12 cellular contexts compared by ENCODE assay signal in the genomic region with DNA sequence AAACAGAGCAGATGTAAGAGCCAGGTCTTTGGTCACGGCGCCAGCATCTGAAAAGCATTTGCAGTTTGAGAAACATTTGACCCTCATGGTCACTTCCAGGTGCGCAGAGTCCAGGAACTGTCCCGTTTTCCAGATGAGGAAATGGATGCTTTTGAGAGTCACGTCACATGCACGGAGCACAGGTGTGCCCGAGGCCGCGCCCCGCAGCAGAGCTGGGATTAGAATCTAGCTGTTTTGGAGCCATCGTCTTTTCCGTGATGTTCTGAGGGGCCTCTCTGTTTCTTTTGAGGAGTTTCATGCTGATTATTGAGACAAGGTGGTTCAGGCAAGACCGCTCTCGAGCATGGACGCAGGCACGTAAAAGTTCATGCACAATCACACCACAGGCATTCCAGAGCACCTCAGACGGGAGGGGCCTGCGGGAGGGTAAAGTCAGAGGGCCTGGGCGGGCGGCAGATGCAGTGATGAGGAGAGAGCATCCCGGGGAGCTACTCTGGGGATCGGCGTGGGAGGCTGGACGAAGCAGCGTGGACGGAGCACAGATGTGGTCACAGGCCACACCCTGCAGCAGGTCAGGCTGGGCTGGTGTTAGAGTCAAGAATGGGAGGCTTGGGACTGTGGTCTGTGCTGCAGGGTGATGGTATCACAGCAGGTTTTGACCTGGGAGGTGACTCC.
DNase-seq lines count a peak whose midpoint lies in the region; ATAC-seq, FAIRE-seq and TF ChIP-seq lines count a peak whose summit lies in the region.
"Had no signal": no experiment of that assay in that cellular context is flagged by ENCODE, and none has a peak within 500 bp of the region (broad histone marks: within the 10 kb centered on the region; RNA-seq: fewer than 3 reads in every experiment).

No MANE protein-coding gene starts in this region.

- intact Hi-C loops in CD4-positive, alpha-beta memory T cell (cut with micrococcal nuclease), result no loop called here
- intact Hi-C loops in left ventricle myocardium inferior (cut with micrococcal nuclease), result no loop called here
- intact Hi-C loops in sigmoid colon (cut with DNase I), result no loop called here

- H3K9ac ChIP-seq in endodermal cell (ENCODE audit: extremely low read depth, low read length, poor library complexity, severe bottlenecking), result no peak overlapping the region

- H3K9me3 Mint-ChIP-seq in T-helper 1 cell treated with Interleukin-12 subunit alpha and Interleukin-12 subunit beta and Interleukin-4 antibody, amounts not matched to agents 30 μg/mL and 1 μg/mL, for 36 hours, result peaks cover 11% of the 10 kb centered on the region
- H3K9me3 Mint-ChIP-seq in CD4-positive, alpha-beta memory T cell, result peaks cover 0 to 6% (median 1%) of the 10 kb centered on the region in 8 donors
- no peaks in the 10 kb centered on the region for H3K9me3 Mint-ChIP-seq in activated CD8-positive, alpha-beta T cell treated with anti-CD3 and anti-CD28 coated beads, Interleukin-2, amount 10 ng/mL, durations not matched to agents 7 days and 5 days (ENCODE audit: insufficient read depth)
- peaks cover 5% of the 10 kb centered on the region for H3K9me3 Mint-ChIP-seq in endodermal cell

- DNase-seq in T-helper 1 cell (no peak), left ventricle myocardium inferior (peak; percentile 13), sigmoid colon (peak; percentile 45), endodermal cell (no peak), GM12892 (ENCODE audit: insufficient read length) (no peak)
- no peak for DNase-seq in CD4-positive, alpha-beta memory T cell
- DNase-seq in activated CD8-positive, alpha-beta T cell treated with anti-CD3 and anti-CD28 coated beads, Interleukin-2, amount 10 ng/mL, durations not matched to agents 7 days and 5 days, result no peak
- DNase-seq: 8988T, GF-D8, MM.1S had no signal

- TF ChIP-seq EP300 in sigmoid colon (IDR thresholded peaks at IDR 0.05), result no peak

- peaks cover 43% of the 10 kb centered on the region for H3K4me1 Mint-ChIP-seq in T-helper 1 cell treated with Interleukin-12 subunit alpha and Interleukin-12 subunit beta and Interleukin-4 antibody, amounts not matched to agents 30 μg/mL and 1 μg/mL, for 36 hours (ENCODE audit: low read depth)
- peaks cover 11 to 48% (median 35%) of the 10 kb centered on the region in 4 donors for H3K4me1 Mint-ChIP-seq in CD4-positive, alpha-beta memory T cell
- H3K4me1 Mint-ChIP-seq in activated CD8-positive, alpha-beta T cell treated with anti-CD3 and anti-CD28 coated beads, Interleukin-2, amount 10 ng/mL, durations not matched to agents 7 days and 5 days (ENCODE audit: low read depth), result peaks cover 53% of the 10 kb centered on the region
- no peaks in the 10 kb centered on the region for H3K4me1 Mint-ChIP-seq in endodermal cell

- TF ChIP-seq POLR2A in sigmoid colon (IDR thresholded peaks at IDR 0.05), result no peak
- no peak for TF ChIP-seq POLR2A in GM12892 (IDR thresholded peaks at IDR 0.05; ENCODE audit: low read depth, low read length)

- no peaks in the 10 kb centered on the region for H3K36me3 ChIP-seq in CD4-positive, alpha-beta memory T cell (ENCODE audit: insufficient read depth, low read length)
- H3K36me3 ChIP-seq in left ventricle myocardium inferior (no peaks in the 10 kb centered on the region), sigmoid colon (no peaks in the 10 kb centered on the region), endodermal cell (ENCODE audit: control insufficient read depth, insufficient read depth, low read length) (no peaks in the 10 kb centered on the region)
- H3K36me3 ChIP-seq: adrenal gland had no signal

- no peaks in the 10 kb centered on the region for H3K9me3 ChIP-seq in CD4-positive, alpha-beta memory T cell (ENCODE audit: control insufficient read depth in 1 of 2, low read length in 2 of 2)
- no peaks in the 10 kb centered on the region for H3K9me3 ChIP-seq in left ventricle myocardium inferior (replicated peaks)
- H3K9me3 ChIP-seq in sigmoid colon, result no peaks in the 10 kb centered on the region
- H3K9me3 ChIP-seq in endodermal cell (ENCODE audit: control insufficient read depth, low read length), result peaks cover 5% of the 10 kb centered on the region
- H3K9me3 ChIP-seq: adrenal gland had no signal

- no peaks in the 10 kb centered on the region for H3K36me3 Mint-ChIP-seq in T-helper 1 cell treated with Interleukin-12 subunit alpha and Interleukin-12 subunit beta and Interleukin-4 antibody, amounts not matched to agents 30 μg/mL and 1 μg/mL, for 36 hours (ENCODE audit: low read depth)
- H3K36me3 Mint-ChIP-seq in CD4-positive, alpha-beta memory T cell, result no peaks in the 10 kb centered on the region
- peaks cover 3% of the 10 kb centered on the region for H3K36me3 Mint-ChIP-seq in activated CD8-positive, alpha-beta T cell treated with anti-CD3 and anti-CD28 coated beads, Interleukin-2, amount 10 ng/mL, durations not matched to agents 7 days and 5 days (ENCODE audit: low read depth)
- no peaks in the 10 kb centered on the region for H3K36me3 Mint-ChIP-seq in endodermal cell (ENCODE audit: low read depth)

- POLR2A ChIA-PET in CD4-positive, alpha-beta memory T cell (lab: Charles Lee; ENCODE audit: partially characterized antibody), result interaction anchor here (0.8 to 1.4 kb wide), 2 partner anchors 17 to 32 kb away, joined by 3 read pairs; no protein-coding TSS in a partner anchor
- POLR2A ChIA-PET in activated CD8-positive, alpha-beta T cell treated with anti-CD3 and anti-CD28 coated beads, Interleukin-2, amount 10 ng/mL, durations not matched to agents 7 days and 5 days (lab: Charles Lee), result no interaction called here

- CTCF ChIA-PET in CD4-positive, alpha-beta memory T cell (lab: Charles Lee; ENCODE audit: partially characterized antibody), result no interaction called here
- CTCF ChIA-PET in activated CD8-positive, alpha-beta T cell treated with anti-CD3 and anti-CD28 coated beads, Interleukin-2, amount 10 ng/mL, durations not matched to agents 7 days and 5 days (lab: Charles Lee), result interaction anchor here (2.2 kb wide), 1 partner anchor 278 kb away, joined by 9 read pairs; no protein-coding TSS in a partner anchor

- H3K4me1 ChIP-seq in CD4-positive, alpha-beta memory T cell (ENCODE audit: insufficient read depth, low read length), result peaks cover 42% of the 10 kb centered on the region
- H3K4me1 ChIP-seq in left ventricle myocardium inferior (peaks cover 54% of the 10 kb centered on the region), sigmoid colon (peaks cover 0 to 21% (median 16%) of the 10 kb centered on the region in 4 donors), endodermal cell (ENCODE audit: control insufficient read depth, insufficient read depth, low read length) (no peaks in the 10 kb centered on the region)
- H3K4me1 ChIP-seq: adrenal gland had no signal

- H3K4me3 ChIP-seq in CD4-positive, alpha-beta memory T cell (ENCODE audit: low read length in 2 of 2), result no peak overlapping the region
- H3K4me3 ChIP-seq in left ventricle myocardium inferior (no peak overlapping the region), sigmoid colon (no peak overlapping the region), endodermal cell (ENCODE audit: low read length) (no peak overlapping the region)
- H3K4me3 ChIP-seq: adrenal gland had no signal

- ATAC-seq in activated CD8-positive, alpha-beta T cell treated with anti-CD3 and anti-CD28 coated beads, Interleukin-2, amount 10 ng/mL, durations not matched to agents 7 days and 5 days, result no peak

- 27 to 81% methylated on average over 26 of the region's 26 CpGs for WGBS in sigmoid colon, 2 donors
- 91 to 93% methylated on average over 19 to 26 of the region's 26 CpGs for WGBS in endodermal cell (ENCODE audit: insufficient coverage in 1 of 2, insufficient read length in 1 of 2), 2 experiments

- no peak overlapping the region for H3K27ac ChIP-seq in CD4-positive, alpha-beta memory T cell (ENCODE audit: low read depth, low read length)
- H3K27ac ChIP-seq in left ventricle myocardium inferior (replicated peaks), result peak overlapping the region; percentile 95
- peak overlapping the region in 2 of 4 donors; percentile 72 to 74 for H3K27ac ChIP-seq in sigmoid colon
- no peak overlapping the region for H3K27ac ChIP-seq in endodermal cell (ENCODE audit: low read depth, low read length)

- no peak for FAIRE-seq in GM12892 (lab: Jason Lieb, UNC)

- no peaks in the 10 kb centered on the region for H3K27me3 Mint-ChIP-seq in T-helper 1 cell treated with Interleukin-12 subunit alpha and Interleukin-12 subunit beta and Interleukin-4 antibody, amounts not matched to agents 30 μg/mL and 1 μg/mL, for 36 hours (ENCODE audit: low read depth)
- H3K27me3 Mint-ChIP-seq in CD4-positive, alpha-beta memory T cell, result no peaks in the 10 kb centered on the region
- H3K27me3 Mint-ChIP-seq in activated CD8-positive, alpha-beta T cell treated with anti-CD3 and anti-CD28 coated beads, Interleukin-2, amount 10 ng/mL, durations not matched to agents 7 days and 5 days (ENCODE audit: low read depth), result peaks cover 2% of the 10 kb centered on the region
- H3K27me3 Mint-ChIP-seq in endodermal cell (ENCODE audit: insufficient read depth), result no peaks in the 10 kb centered on the region

- no peak for TF ChIP-seq CTCF in left ventricle myocardium inferior (IDR thresholded peaks at IDR 0.05; ENCODE audit: borderline replicate concordance)
- no peak for TF ChIP-seq CTCF in sigmoid colon (IDR thresholded peaks at IDR 0.05)
- no peak for TF ChIP-seq CTCF in endodermal cell (conservative IDR thresholded peaks at IDR 0.05)

- H3K4me3 Mint-ChIP-seq in T-helper 1 cell treated with Interleukin-12 subunit alpha and Interleukin-12 subunit beta and Interleukin-4 antibody, amounts not matched to agents 30 μg/mL and 1 μg/mL, for 36 hours, result no peak overlapping the region
- peak overlapping the region in 1 of 8 donors; percentile 48 for H3K4me3 Mint-ChIP-seq in CD4-positive, alpha-beta memory T cell
- no peak overlapping the region for H3K4me3 Mint-ChIP-seq in activated CD8-positive, alpha-beta T cell treated with anti-CD3 and anti-CD28 coated beads, Interleukin-2, amount 10 ng/mL, durations not matched to agents 7 days and 5 days
- H3K4me3 Mint-ChIP-seq in endodermal cell, result no peak overlapping the region

- H3K27ac Mint-ChIP-seq in T-helper 1 cell treated with Interleukin-12 subunit alpha and Interleukin-12 subunit beta and Interleukin-4 antibody, amounts not matched to agents 30 μg/mL and 1 μg/mL, for 36 hours, result peak overlapping the region; percentile 73
- peak overlapping the region in 4 of 7 donors; percentile 4 to 87 (median 26) for H3K27ac Mint-ChIP-seq in CD4-positive, alpha-beta memory T cell
- H3K27ac Mint-ChIP-seq in activated CD8-positive, alpha-beta T cell treated with anti-CD3 and anti-CD28 coated beads, Interleukin-2, amount 10 ng/mL, durations not matched to agents 7 days and 5 days, result no peak overlapping the region
- H3K27ac Mint-ChIP-seq in endodermal cell, result no peak overlapping the region

- H3K27me3 ChIP-seq in CD4-positive, alpha-beta memory T cell (ENCODE audit: insufficient read depth, low read length), result no peaks in the 10 kb centered on the region
- H3K27me3 ChIP-seq in left ventricle myocardium inferior (ENCODE audit: low read depth), result no peaks in the 10 kb centered on the region
- H3K27me3 ChIP-seq in sigmoid colon, result no peaks in the 10 kb centered on the region
- no peaks in the 10 kb centered on the region for H3K27me3 ChIP-seq in endodermal cell (ENCODE audit: control insufficient read depth, insufficient read depth, low read length, poor library complexity, severe bottlenecking)
- H3K27me3 ChIP-seq: adrenal gland had no signal

Comparison
In these comparisons a context has a peak if more than half of its experiments do, and no peak if none do; other contexts are left out.
1. H3K27ac Mint-ChIP-seq: peak in T-helper 1 cell treated with Interleukin-12 subunit alpha and Interleukin-12 subunit beta and Interleukin-4 antibody, amounts not matched to agents 30 μg/mL and 1 μg/mL, for 36 hours (single experiment) and CD4-positive, alpha-beta memory T cell (4 of 7); none in activated CD8-positive, alpha-beta T cell treated with anti-CD3 and anti-CD28 coated beads, Interleukin-2, amount 10 ng/mL, durations not matched to agents 7 days and 5 days (single experiment) and endodermal cell (single experiment).
2. DNase-seq: peak in left ventricle myocardium inferior (single experiment) and sigmoid colon (single experiment); none in T-helper 1 cell (0 of 5), CD4-positive, alpha-beta memory T cell (0 of 5), activated CD8-positive, alpha-beta T cell treated with anti-CD3 and anti-CD28 coated beads, Interleukin-2, amount 10 ng/mL, durations not matched to agents 7 days and 5 days (single experiment), endodermal cell (single experiment) and GM12892 (single experiment).